Comparison of ENCODE assay signal across 8 cellular contexts in genomic region chr1:27435566-27436203, GRCh38. TPM values are rescaled to one million over a fixed set of nuclear protein-coding genes. Genes with fewer than 3 reads are reported as not detected.
DNase-seq lines count a peak whose midpoint lies in the region; ATAC-seq and TF ChIP-seq lines count a peak whose summit lies in the region.

No MANE protein-coding gene starts in this region.

- CTCF ChIA-PET in A673 (lab: Charles Lee): interaction anchor here (0.6 kb wide), 1 partner anchor 120 kb away, joined by 6 read pairs; no protein-coding TSS in a partner anchor

- no peaks in the 10 kb centered on the region for H3K9me2 ChIP-seq in Loucy (replicated peaks; ENCODE audit: low read depth, low read length)

- peaks cover 17% of the 10 kb centered on the region for H4K20me1 ChIP-seq in Loucy (ENCODE audit: insufficient read depth, low read length, poor library complexity, severe bottlenecking)

- DNase-seq in A673 (ENCODE audit: low spot score) (no peak), cerebellum (ENCODE audit: low spot score) (no peak), WERI-Rb-1 (no peak)
- DNase-seq in stimulated activated naive CD4-positive, alpha-beta T cell (lab: John Stamatoyannopoulos, UW): no peak

- H3K27ac ChIP-seq in A673 (ENCODE audit: low read depth, low read length, poor library complexity, severe bottlenecking): peak overlapping the region; percentile 81
- peak overlapping the region; percentile 23 for H3K27ac ChIP-seq in angular gyrus (ENCODE audit: low read depth, low read length)
- H3K27ac ChIP-seq in mucosa of rectum (ENCODE audit: low read depth in 2 of 2, low read length in 2 of 2): peak overlapping the region; percentile 84 to 91
- no peak overlapping the region for H3K27ac ChIP-seq in WERI-Rb-1

- H3F3A ChIP-seq in Loucy (ENCODE audit: low read depth): peaks cover 13% of the 10 kb centered on the region

- H3K4me1 ChIP-seq in A673 (ENCODE audit: insufficient read depth, low read length, poor library complexity, severe bottlenecking) (peaks cover 58% of the 10 kb centered on the region), Loucy (ENCODE audit: insufficient read depth, low read length, poor library complexity, severe bottlenecking) (peaks cover 80% of the 10 kb centered on the region), mucosa of rectum (ENCODE audit: control insufficient read depth in 2 of 2, insufficient read depth in 2 of 2, low read length in 2 of 2) (peaks cover 47 to 61% of the 10 kb centered on the region in 2 donors)

- ATAC-seq in HG03139 (IDR thresholded peaks at IDR 0.05; ENCODE audit: unreplicated experiment): no peak

- intact Hi-C loops in A673 (cut with micrococcal nuclease; ENCODE audit: unreplicated experiment): no loop called here

- H3K9ac ChIP-seq in Loucy (ENCODE audit: low read depth, low read length, poor library complexity, severe bottlenecking) (peak overlapping the region; percentile 65), mucosa of rectum (ENCODE audit: low read depth in 1 of 2, low read length in 2 of 2) (peak overlapping the region; percentile 2 to 44)

- no TSS peak for BruUV-seq in A673 (replicated peaks; lab: Mats Ljungman, UMichigan)

- H2AFZ ChIP-seq in Loucy (ENCODE audit: low read length): no peak overlapping the region

- peak overlapping the region; percentile 77 for H3K4me2 ChIP-seq in Loucy (ENCODE audit: low read depth, low read length, poor library complexity, severe bottlenecking)

- H3K4me3 ChIP-seq in A673 (ENCODE audit: low read depth, low read length, poor library complexity, severe bottlenecking) (no peak overlapping the region), Loucy (ENCODE audit: low read length, poor library complexity, severe bottlenecking) (peak overlapping the region; percentile 53), mucosa of rectum (ENCODE audit: low read length in 2 of 2) (peak overlapping the region; percentile 27 to 30), WERI-Rb-1 (ENCODE audit: low read depth, low read length) (no peak overlapping the region)

- no peaks in the 10 kb centered on the region for H3K9me3 ChIP-seq in A673 (ENCODE audit: low read depth, low read length, poor library complexity, severe bottlenecking)
- no peaks in the 10 kb centered on the region for H3K9me3 ChIP-seq in Loucy (ENCODE audit: insufficient read depth, low read depth, low read length)
- H3K9me3 ChIP-seq in mucosa of rectum (ENCODE audit: control insufficient read depth in 2 of 2, low read length in 2 of 2): no peaks in the 10 kb centered on the region
- H3K9me3 ChIP-seq in WERI-Rb-1 (ENCODE audit: severe bottlenecking): no peaks in the 10 kb centered on the region

- no peaks in the 10 kb centered on the region for H3K36me3 ChIP-seq in A673 (ENCODE audit: insufficient read depth, low read length, poor library complexity, severe bottlenecking)
- peaks cover 12% of the 10 kb centered on the region; the same call in 1 of the 2 replicates for H3K36me3 ChIP-seq in Loucy (ENCODE audit: insufficient read depth, low read length)
- no peaks in the 10 kb centered on the region for H3K36me3 ChIP-seq in mucosa of rectum (ENCODE audit: control insufficient read depth in 2 of 2, insufficient read depth in 2 of 2, low read length in 2 of 2)
- peaks cover 3% of the 10 kb centered on the region; the same call in 1 of the 2 replicates for H3K36me3 ChIP-seq in WERI-Rb-1

- TF ChIP-seq CTCF in A673 (conservative IDR thresholded peaks at IDR 0.05; ENCODE audit: low read depth, low read length) (no peak), Loucy (conservative IDR thresholded peaks at IDR 0.05; ENCODE audit: low read length) (no peak), WERI-Rb-1 (IDR thresholded peaks at IDR 0.05; ENCODE audit: low read depth, low read length) (no peak)

- POLR2A ChIA-PET in A673 (lab: Charles Lee; ENCODE audit: low non-redundant PET): interaction anchor here (0.6 to 1.0 kb wide), 3 partner anchors 37 to 1213 kb away, joined by 8 to 26 read pairs (median 8); no protein-coding TSS in a partner anchor

- H3K79me2 ChIP-seq in Loucy (ENCODE audit: insufficient read depth, low read length): peaks cover 94% of the 10 kb centered on the region

- H3K27me3 ChIP-seq in A673 (replicated peaks; ENCODE audit: insufficient read depth, low read depth, low read length, poor library complexity) (no peaks in the 10 kb centered on the region), Loucy (ENCODE audit: insufficient read depth, low read length, poor library complexity, severe bottlenecking) (no peaks in the 10 kb centered on the region), mucosa of rectum (ENCODE audit: control insufficient read depth in 2 of 2, insufficient read depth in 2 of 2, low read length in 2 of 2) (no peaks in the 10 kb centered on the region), WERI-Rb-1 (ENCODE audit: insufficient read depth, low read depth, severe bottlenecking) (no peaks in the 10 kb centered on the region)

RNA-seq across cellular contexts. Expression of gene GPR3, which starts 43.3 kb away (rescaled TPM):
- total RNA-seq in A673 (2021) (3.1 and 4.9 TPM in 2 replicates), cerebellum (1.00 TPM)

RNA-seq across cellular contexts. Expression of gene CD164L2, which starts 52.6 kb away (rescaled TPM):
- total RNA-seq in A673 (2021) (not detected in 2 replicates), cerebellum (not detected)

RNA-seq across cellular contexts. Expression of gene WASF2, which starts 54.3 kb away (rescaled TPM):
- total RNA-seq in A673 (2021): 131 and 133 TPM in 2 replicates
- 15.2 TPM for total RNA-seq in cerebellum

Comparison
In these comparisons a context has a peak if more than half of its experiments do, and no peak if none do; other contexts are left out.
1. H3K4me3 ChIP-seq: peak in Loucy (single experiment) and mucosa of rectum (2 of 2); none in A673 (single experiment) and WERI-Rb-1 (single experiment).